ENCODE assay signal across 18 cellular contexts in the genomic region with DNA sequence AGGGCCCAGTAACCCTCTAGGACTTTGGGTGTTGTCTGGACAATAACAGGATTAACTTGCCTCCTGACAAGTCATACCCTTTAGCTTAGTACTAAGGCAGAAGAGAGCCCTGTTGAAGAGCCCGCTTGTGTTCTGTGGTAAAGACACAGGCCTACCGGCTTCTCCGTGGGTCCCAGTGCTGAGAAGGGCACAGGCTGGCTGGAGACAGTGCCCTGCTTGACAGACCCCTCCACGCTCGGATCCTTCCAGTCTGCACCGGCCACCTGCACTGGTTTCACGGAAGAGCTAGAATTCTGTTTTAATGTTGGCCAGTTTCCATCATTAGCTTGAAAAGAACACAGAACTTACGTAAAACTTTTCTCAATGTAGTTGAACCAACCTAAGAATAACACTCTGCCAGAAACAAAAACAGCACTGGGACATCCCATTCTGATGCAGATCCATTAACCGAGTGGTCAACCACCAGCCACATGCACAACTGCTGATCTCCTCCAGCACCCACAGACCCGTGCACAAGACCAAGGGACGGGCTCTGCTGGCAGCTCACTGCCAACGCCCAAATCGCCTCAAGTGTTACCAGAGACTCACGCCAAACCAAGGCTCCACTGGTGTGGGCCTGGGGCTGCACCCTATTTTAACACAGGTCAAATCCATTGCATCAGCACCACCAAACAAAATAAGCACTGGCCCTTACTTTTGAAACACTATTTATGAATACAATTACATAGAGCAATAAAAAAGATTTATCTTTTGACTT. TPM values are rescaled to one million over a fixed set of nuclear protein-coding genes. Genes with fewer than 3 reads are reported as not detected.
DNase-seq lines count a peak whose midpoint lies in the region; ATAC-seq and TF ChIP-seq lines count a peak whose summit lies in the region.
"Had no signal": no experiment of that assay in that cellular context is flagged by ENCODE, and none has a peak within 500 bp of the region (broad histone marks: within the 10 kb centered on the region; RNA-seq: fewer than 3 reads in every experiment).

No MANE protein-coding gene starts in this region.

- H3K27me3 Mint-ChIP-seq in endothelial cell (ENCODE audit: unreplicated experiment), result peaks cover 13% of the 10 kb centered on the region
- H3K27me3 Mint-ChIP-seq: CD4-positive, CD25-positive, alpha-beta regulatory T cell had no signal

- peaks cover 49% of the 10 kb centered on the region for H3K36me3 Mint-ChIP-seq in endothelial cell (ENCODE audit: low read depth, unreplicated experiment)

- TF ChIP-seq CTCF in endothelial cell (IDR thresholded peaks at IDR 0.05; ENCODE audit: unreplicated experiment), result no peak

- ATAC-seq in Right ventricle myocardium superior (ENCODE audit: poor library complexity) (no peak), HG03469 (IDR thresholded peaks at IDR 0.05; ENCODE audit: unreplicated experiment) (no peak), HG03095 (IDR thresholded peaks at IDR 0.05; ENCODE audit: unreplicated experiment) (no peak)
- ATAC-seq: HepG2 had no signal

- no peak overlapping the region for H3K4me3 Mint-ChIP-seq in endothelial cell (ENCODE audit: unreplicated experiment)
- H3K4me3 Mint-ChIP-seq: CD4-positive, CD25-positive, alpha-beta regulatory T cell; HFFc6 had no signal

- DNase-seq in cardiac septum (ENCODE audit: low spot score) (peak; percentile 35), Right ventricle myocardium superior (no peak), endothelial cell (ENCODE audit: low spot score) (no peak), myocyte (ENCODE audit: low read depth) (peak; percentile 83), OCI-M1 (lab: John Stamatoyannopoulos, UW) (no peak), NCI-H1694 treated with DMSO at 0.1 percent for 48 hours (lab: John Stamatoyannopoulos, UW) (no peak)
- DNase-seq: CD4-positive, CD25-positive, alpha-beta regulatory T cell; DMS79; GOT3; HFFc6; MM.1S; NCI-H1105; NCI-H187 treated with DMSO at 0.1 percent for 48 hours; NCI-H2171; SHP77 treated with DMSO at 0.1 percent for 48 hours had no signal

- H3K27ac Mint-ChIP-seq in endothelial cell (ENCODE audit: unreplicated experiment), result peak overlapping the region; percentile 2
- H3K27ac Mint-ChIP-seq: CD4-positive, CD25-positive, alpha-beta regulatory T cell; HFFc6 had no signal

- H3K4me1 Mint-ChIP-seq in endothelial cell (ENCODE audit: unreplicated experiment), result peaks cover 26% of the 10 kb centered on the region

- H3K9me3 Mint-ChIP-seq in endothelial cell (ENCODE audit: unreplicated experiment), result no peaks in the 10 kb centered on the region
- H3K9me3 Mint-ChIP-seq: CD4-positive, CD25-positive, alpha-beta regulatory T cell; HFFc6 had no signal

- intact Hi-C loops in cardiac septum (cut with DNase I), result no loop called here
- intact Hi-C loops in Right ventricle myocardium superior (cut with DNase I), result no loop called here

RNA-seq across cellular contexts. Expression of a gene that starts 27.1 kb away (rescaled TPM):
- total RNA-seq in cardiac septum, result 60.9 TPM
- total RNA-seq in Right ventricle myocardium superior, result 46.2 TPM
- total RNA-seq in endothelial cell (ENCODE audit: unreplicated experiment), result 48.1 TPM
- total RNA-seq in myocyte, result 48.2 and 50.1 TPM in 2 replicates
- 72.0 TPM for polyA plus RNA-seq in myocyte (2012)

RNA-seq across cellular contexts. Expression of a gene that starts 27.4 kb away (rescaled TPM):
- total RNA-seq in cardiac septum (3.9 TPM), Right ventricle myocardium superior (2.6 TPM), endothelial cell (ENCODE audit: unreplicated experiment) (10.2 TPM), myocyte (5.5 and 7.0 TPM in 2 replicates)
- polyA plus RNA-seq in myocyte (2012), result 7.6 TPM

Comparison
In these comparisons a context has a peak if more than half of its experiments do, and no peak if none do; other contexts are left out.
1. DNase-seq: peak in cardiac septum (single experiment) and myocyte (single experiment); none in Right ventricle myocardium superior (single experiment), endothelial cell (single experiment), OCI-M1 (single experiment) and NCI-H1694 treated with DMSO at 0.1 percent for 48 hours (single experiment).